8 cellular contexts compared by ENCODE assay signal in genomic region chr9:120877276-120878034, GRCh38. TPM values are rescaled to one million over a fixed set of nuclear protein-coding genes. Genes with fewer than 3 reads are reported as not detected.
A peak's percentile ranks its signal among the peaks of the same experiment; 100 is the strongest.
DNase-seq lines count a peak whose midpoint lies in the region; ATAC-seq, FAIRE-seq and TF ChIP-seq lines count a peak whose summit lies in the region.

No MANE protein-coding gene starts in this region.

- H3K79me2 ChIP-seq in H1 (ENCODE audit: control insufficient read depth in 1 of 2, insufficient read depth in 2 of 2, low read length in 2 of 2) = no peaks in the 10 kb centered on the region

- H3K4me1 ChIP-seq in H1 (replicated peaks in 1 of 4; ENCODE audit: control insufficient read depth in 3 of 4, insufficient read depth in 4 of 4, low read length in 3 of 4) (peaks cover 23 to 44% (median 34%) of the 10 kb centered on the region in 4 experiments), mesenchymal stem cell (ENCODE audit: control insufficient read depth, insufficient read depth, low read depth, low read length) (peaks cover 27% of the 10 kb centered on the region)

- intact Hi-C loops in activated CD4-positive, alpha-beta memory T cell treated with anti-CD3 and anti-CD28 coated beads for 36 hours (cut with micrococcal nuclease) = loop anchor here (1.0 kb wide), 2 partner anchors 14 to 20 kb away; no protein-coding TSS in a partner anchor

- H3K36me3 ChIP-seq in H1 (ENCODE audit: control insufficient read depth in 2 of 4, insufficient read depth in 4 of 4, low read length in 3 of 4) = peaks cover 0 to 3% (median 0%) of the 10 kb centered on the region in 4 experiments; a peak in 1 of 8 replicates
- peaks cover 0 to 16% of the 10 kb centered on the region in 2 experiments for H3K36me3 ChIP-seq in mesenchymal stem cell (ENCODE audit: control insufficient read depth in 1 of 2, insufficient read depth in 2 of 2, low read depth in 1 of 2, low read length in 2 of 2)

- peaks cover 0 to 4% (median 1%) of the 10 kb centered on the region in 4 experiments; a peak in 3 of 7 replicates for H3K27me3 ChIP-seq in H1 (replicated peaks in 1 of 4; ENCODE audit: control insufficient read depth in 3 of 4, extremely low read depth in 1 of 4, insufficient read depth in 3 of 4, low read length in 3 of 4)
- H3K27me3 ChIP-seq in mesenchymal stem cell (ENCODE audit: control insufficient read depth in 1 of 2, insufficient read depth in 1 of 2, low read length in 2 of 2) = peaks cover 5 to 33% of the 10 kb centered on the region in 2 experiments

- peaks cover 80% of the 10 kb centered on the region for H3K4me1 Mint-ChIP-seq in activated CD4-positive, alpha-beta memory T cell treated with anti-CD3 and anti-CD28 coated beads for 36 hours (ENCODE audit: low read depth)
- H3K4me1 Mint-ChIP-seq in stimulated activated memory B cell treated with anti-CD40 and anti-IgM and Interleukin-4, amounts not matched to agents 10 μg/mL and 1 μg/mL and 100 μg/mL, for 72 hours = peaks cover 56% of the 10 kb centered on the region

- no peak for FAIRE-seq in H1 (lab: Jason Lieb, UNC)

- CTCF ChIA-PET in activated CD4-positive, alpha-beta memory T cell treated with anti-CD3 and anti-CD28 coated beads for 36 hours (lab: Charles Lee) = interaction anchor here (0.8 to 3.0 kb wide), 5 partner anchors 8 to 49 kb away, joined by 3 to 12 read pairs (median 3); no protein-coding TSS in a partner anchor
- CTCF ChIA-PET in H1 (lab: Charles Lee; ENCODE audit: partially characterized antibody) = interaction anchor here (0.5 to 2.1 kb wide), 4 partner anchors 9 to 104 kb away, joined by 3 to 8 read pairs (median 4); no protein-coding TSS in a partner anchor

- H3K9ac ChIP-seq in H1 (replicated peaks in 1 of 4; ENCODE audit: extremely low read depth in 1 of 4, low read depth in 3 of 4, low read length in 3 of 4) (peak overlapping the region in 3 of 4 experiments; percentile 21 to 58 (median 38); a peak in 4 of 7 replicates), mesenchymal stem cell (ENCODE audit: low read length) (peak overlapping the region; percentile 74)

- H4K20me1 ChIP-seq in H1 (replicated peaks in 1 of 2; ENCODE audit: control insufficient read depth in 1 of 2, insufficient read depth in 2 of 2, low read length in 2 of 2) = no peaks in the 10 kb centered on the region

- H3K9me3 ChIP-seq in H1 (ENCODE audit: insufficient read depth in 2 of 2, low read depth in 1 of 2, low read length in 1 of 2) = no peaks in the 10 kb centered on the region
- H3K9me3 ChIP-seq in mesenchymal stem cell (ENCODE audit: control insufficient read depth, low read length) = no peaks in the 10 kb centered on the region

- no peaks in the 10 kb centered on the region for H3K27me3 Mint-ChIP-seq in activated CD4-positive, alpha-beta memory T cell treated with anti-CD3 and anti-CD28 coated beads for 36 hours
- peaks cover 27% of the 10 kb centered on the region for H3K27me3 Mint-ChIP-seq in stimulated activated memory B cell treated with anti-CD40 and anti-IgM and Interleukin-4, amounts not matched to agents 10 μg/mL and 1 μg/mL and 100 μg/mL, for 72 hours

- peak overlapping the region; percentile 93 for H3K18ac ChIP-seq in H1 (ENCODE audit: extremely low read depth, low read length)
- peak overlapping the region; percentile 12 to 93 for H3K18ac ChIP-seq in mesenchymal stem cell (ENCODE audit: low read depth in 1 of 2, low read length in 2 of 2)

- peak overlapping the region; percentile 79 to 85 for H3K4me2 ChIP-seq in H1 (ENCODE audit: insufficient read depth in 1 of 2, low read depth in 2 of 2, low read length in 2 of 2)
- H3K4me2 ChIP-seq in mesenchymal stem cell (ENCODE audit: low read length, poor library complexity, severe bottlenecking) = peak overlapping the region; percentile 64

- no peak for TF ChIP-seq CTCF in H1 (IDR thresholded peaks at IDR 0.05; ENCODE audit: control extremely low read depth in 1 of 3, insufficient read depth in 1 of 3, low read depth in 1 of 3, low read length in 3 of 3)

- peak overlapping the region; percentile 98 for H2BK20ac ChIP-seq in H1 (ENCODE audit: low read length)

- peak overlapping the region; percentile 83 for H3K23ac ChIP-seq in H1 (ENCODE audit: insufficient read length)
- peak overlapping the region in 1 of 2 experiments; percentile 54 for H3K23ac ChIP-seq in mesenchymal stem cell (ENCODE audit: low read length in 2 of 2)

- H3K36me3 Mint-ChIP-seq in activated CD4-positive, alpha-beta memory T cell treated with anti-CD3 and anti-CD28 coated beads for 36 hours = peaks cover 44% of the 10 kb centered on the region
- peaks cover 18% of the 10 kb centered on the region for H3K36me3 Mint-ChIP-seq in stimulated activated memory B cell treated with anti-CD40 and anti-IgM and Interleukin-4, amounts not matched to agents 10 μg/mL and 1 μg/mL and 100 μg/mL, for 72 hours

- DNase-seq in Ammon's horn (ENCODE audit: low spot score) (peak; percentile 78), NCI-H526 treated with DMSO at 0.1 percent for 48 hours (lab: John Stamatoyannopoulos, UW) (peak; percentile 60), H1 (ENCODE audit: low read depth in 1 of 2, low spot score in 2 of 2) (peak in 1 of 2 experiments; percentile 69), mesenchymal stem cell (peak; percentile 68)
- DNase-seq in activated CD4-positive, alpha-beta memory T cell treated with anti-CD3 and anti-CD28 coated beads for 36 hours = peak; percentile 85

- H3K23me2 ChIP-seq in H1 (ENCODE audit: low read depth, low read length) = peaks cover 10% of the 10 kb centered on the region

- H4K5ac ChIP-seq in H1 (ENCODE audit: insufficient read length, low read depth, low read length) = peak overlapping the region; percentile 39

- peak; percentile 43 for ATAC-seq in GM19025 (IDR thresholded peaks at IDR 0.05; ENCODE audit: low read depth, unreplicated experiment)
- ATAC-seq in HG03196 (IDR thresholded peaks at IDR 0.05; ENCODE audit: unreplicated experiment) = peak; percentile 36
- ATAC-seq in stimulated activated memory B cell treated with anti-CD40 and anti-IgM and Interleukin-4, amounts not matched to agents 10 μg/mL and 1 μg/mL and 100 μg/mL, for 72 hours = peak; percentile 71

- H4K8ac ChIP-seq in H1 (ENCODE audit: extremely low read depth, insufficient read depth, low read length) = peak overlapping the region; percentile 93
- H4K8ac ChIP-seq in mesenchymal stem cell (ENCODE audit: low read length) = peak overlapping the region; percentile 33

- no peak for TF ChIP-seq EP300 in H1 (IDR thresholded peaks at IDR 0.05; ENCODE audit: borderline replicate concordance in 1 of 2, low read depth in 2 of 2, low read length in 2 of 2)

- TF ChIP-seq RAD21 in H1 (IDR thresholded peaks at IDR 0.05 in 1 of 2, conservative IDR thresholded peaks at IDR 0.05 in 1 of 2; ENCODE audit: low read depth in 2 of 2, low read length in 2 of 2) = no peak

- H2BK12ac ChIP-seq in H1 (ENCODE audit: low read depth, low read length) = peak overlapping the region; percentile 99
- H2BK12ac ChIP-seq in mesenchymal stem cell (ENCODE audit: low read length in 2 of 2) = peak overlapping the region in 1 of 2 experiments; percentile 33

- peak overlapping the region; percentile 97 for H2AK5ac ChIP-seq in H1 (ENCODE audit: low read depth, low read length)
- H2AK5ac ChIP-seq in mesenchymal stem cell (ENCODE audit: low read length, severe bottlenecking) = no peak overlapping the region

- no peaks in the 10 kb centered on the region for H3K79me1 ChIP-seq in H1 (ENCODE audit: low read depth, low read length)
- no peaks in the 10 kb centered on the region for H3K79me1 ChIP-seq in mesenchymal stem cell (replicated peaks; ENCODE audit: low read length, poor library complexity, severe bottlenecking)

- H4K91ac ChIP-seq in H1 (replicated peaks; ENCODE audit: insufficient read length, low read length) (peak overlapping the region; percentile 82), mesenchymal stem cell (ENCODE audit: low read length) (peak overlapping the region; percentile 8)

- H3K9me3 Mint-ChIP-seq in activated CD4-positive, alpha-beta memory T cell treated with anti-CD3 and anti-CD28 coated beads for 36 hours = no peaks in the 10 kb centered on the region
- H3K9me3 Mint-ChIP-seq in stimulated activated memory B cell treated with anti-CD40 and anti-IgM and Interleukin-4, amounts not matched to agents 10 μg/mL and 1 μg/mL and 100 μg/mL, for 72 hours = no peaks in the 10 kb centered on the region

- H2BK120ac ChIP-seq in H1 (replicated peaks; ENCODE audit: low read depth, low read length) (peak overlapping the region; percentile 2), mesenchymal stem cell (ENCODE audit: low read depth, low read length) (peak overlapping the region; percentile 91)

- H3K27ac ChIP-seq in H1 (ENCODE audit: low read depth, low read length) = no peak overlapping the region
- no peak overlapping the region for H3K27ac ChIP-seq in mesenchymal stem cell (ENCODE audit: low read length, poor library complexity, severe bottlenecking)

- POLR2A ChIA-PET in activated CD4-positive, alpha-beta memory T cell treated with anti-CD3 and anti-CD28 coated beads for 36 hours (lab: Charles Lee) = interaction anchor here (0.5 to 5.3 kb wide), 7 partner anchors 13 to 84 kb away, joined by 3 to 48 read pairs (median 8); partner anchors contain the start of genes FBXW2 and TRAF1
- POLR2A ChIA-PET in H1 (lab: Charles Lee; ENCODE audit: partially characterized antibody) = interaction anchor here (0.6 to 1.4 kb wide), 2 partner anchors 16 to 521 kb away, joined by 3 to 4 read pairs; no protein-coding TSS in a partner anchor

- TF ChIP-seq POLR2A in H1 (IDR thresholded peaks at IDR 0.05; ENCODE audit: control extremely low read depth in 1 of 2, low read depth in 2 of 2, low read length in 2 of 2) = no peak

- H3K4me3 ChIP-seq in H1 (ENCODE audit: extremely low read depth in 1 of 4, insufficient read depth in 2 of 4, low read depth in 3 of 4, low read length in 4 of 4) (peak overlapping the region; percentile 34 to 56 (median 39)), mesenchymal stem cell (ENCODE audit: insufficient read depth in 1 of 2, low read depth in 1 of 2, low read length in 2 of 2) (peak overlapping the region; percentile 67 to 80)

- 22% methylated on average over 23 of the region's 63 CpGs; no CpG with 5 or more reads in 1 of the 2 experiments for WGBS in H1 (ENCODE audit: extremely low coverage in 1 of 2, insufficient coverage in 1 of 2, insufficient read length in 1 of 2, insufficient replicate concordance in 2 of 2, low coverage in 1 of 2, low lambda C conversion rate in 2 of 2, missing lambda C conversion rate in 1 of 2), 2 experiments
- WGBS in mesenchymal stem cell = 5% methylated on average over 48 of the region's 63 CpGs

- H2BK5ac ChIP-seq in H1 (ENCODE audit: low read depth, low read length) (peak overlapping the region; percentile 93; the same call in 1 of the 2 replicates), mesenchymal stem cell (ENCODE audit: low read depth, low read length, poor library complexity, severe bottlenecking) (no peak overlapping the region)

- peak overlapping the region; percentile 88 for H3K4me3 Mint-ChIP-seq in activated CD4-positive, alpha-beta memory T cell treated with anti-CD3 and anti-CD28 coated beads for 36 hours
- peak overlapping the region; percentile 86 for H3K4me3 Mint-ChIP-seq in stimulated activated memory B cell treated with anti-CD40 and anti-IgM and Interleukin-4, amounts not matched to agents 10 μg/mL and 1 μg/mL and 100 μg/mL, for 72 hours

- H2BK15ac ChIP-seq in H1 (ENCODE audit: low read length) (peak overlapping the region; percentile 100), mesenchymal stem cell (ENCODE audit: low read depth, poor library complexity, severe bottlenecking) (no peak overlapping the region)

- peak overlapping the region; percentile 62 for H3K56ac ChIP-seq in H1 (replicated peaks; ENCODE audit: insufficient read length, low read depth, low read length)

- H3K4ac ChIP-seq in H1 (replicated peaks; ENCODE audit: insufficient read length, low read depth, low read length) (peak overlapping the region; percentile 4), mesenchymal stem cell (ENCODE audit: low read depth in 1 of 2, low read length in 2 of 2) (peak overlapping the region in 1 of 2 experiments; percentile 77)

- H3K14ac ChIP-seq in H1 (ENCODE audit: insufficient read length) (peak overlapping the region; percentile 20), mesenchymal stem cell (ENCODE audit: low read length in 2 of 2) (peak overlapping the region in 1 of 2 experiments; percentile 98)

- peak overlapping the region; percentile 93 for H3K27ac Mint-ChIP-seq in activated CD4-positive, alpha-beta memory T cell treated with anti-CD3 and anti-CD28 coated beads for 36 hours
- H3K27ac Mint-ChIP-seq in stimulated activated memory B cell treated with anti-CD40 and anti-IgM and Interleukin-4, amounts not matched to agents 10 μg/mL and 1 μg/mL and 100 μg/mL, for 72 hours = peak overlapping the region; percentile 82

- H2AFZ ChIP-seq in H1 (ENCODE audit: low read length) = peak overlapping the region; percentile 12
- peak overlapping the region; percentile 72 for H2AFZ ChIP-seq in mesenchymal stem cell (ENCODE audit: low read depth, low read length)

RNA-seq across cellular contexts. Expression of gene PHF19, which starts 0.5 kb away (rescaled TPM):
- 100 to 1,000 TPM; 183 to 189 TPM for total RNA-seq in activated CD4-positive, alpha-beta memory T cell treated with anti-CD3 and anti-CD28 coated beads for 36 hours
- 30.2 and 31.8 TPM in 2 replicates for total RNA-seq in H1 (2021; fragmentation: NEBNext Ultra II Directional; extraction: Animal tissue kit (Norgen Biotek cat#: 25700))
- 28.2 and 31.0 TPM in 2 replicates for polyA plus RNA-seq in H1 (2011; rRNA removed)
- 25.8 TPM for polyA plus RNA-seq in H1 (2011; cell fraction: cytosol; rRNA removed)
- 48.1 TPM for polyA plus RNA-seq in H1 (2011; cell fraction: nucleus; rRNA removed)
- 26.2 to 35.4 TPM (median 31.5 TPM) in 4 replicates for polyA plus RNA-seq in H1 (2012, experiment 1 of 2)
- polyA plus RNA-seq in H1 (2012, experiment 2 of 2) = 29.9 TPM
- polyA plus RNA-seq in H1 (2013, experiment 1 of 2) = 24.5 TPM
- polyA plus RNA-seq in H1 (2013, experiment 2 of 2) = 23.1 TPM
- 26.6 and 43.7 TPM in 2 replicates for polyA minus RNA-seq in H1 (2011; rRNA and poly(A)+ RNA removed)
- 16.2 TPM for polyA minus RNA-seq in H1 (2011; cell fraction: cytosol; rRNA and poly(A)+ RNA removed)
- 28.2 TPM for polyA minus RNA-seq in H1 (2011; cell fraction: nucleus; rRNA and poly(A)+ RNA removed)
- polyA plus RNA-seq in mesenchymal stem cell (2013, experiment 1 of 2) = 16.7 TPM
- 15.1 TPM for polyA plus RNA-seq in mesenchymal stem cell (2013, experiment 2 of 2)

RNA-seq across cellular contexts. Expression of gene PSMD5, which starts 34.7 kb away (rescaled TPM):
- 10 to 100 TPM; 69.7 to 71.0 TPM for total RNA-seq in activated CD4-positive, alpha-beta memory T cell treated with anti-CD3 and anti-CD28 coated beads for 36 hours
- total RNA-seq in H1 (2021; fragmentation: NEBNext Ultra II Directional; extraction: Animal tissue kit (Norgen Biotek cat#: 25700)) = 30.0 and 30.5 TPM in 2 replicates
- 12.9 and 19.2 TPM in 2 replicates for polyA plus RNA-seq in H1 (2011; rRNA removed)
- polyA plus RNA-seq in H1 (2011; cell fraction: cytosol; rRNA removed) = 26.0 TPM
- polyA plus RNA-seq in H1 (2011; cell fraction: nucleus; rRNA removed) = 15.8 TPM
- polyA plus RNA-seq in H1 (2012, experiment 1 of 2) = 18.2 to 51.8 TPM (median 31.4 TPM) in 4 replicates
- 9.8 TPM for polyA plus RNA-seq in H1 (2012, experiment 2 of 2)
- polyA plus RNA-seq in H1 (2013, experiment 1 of 2) = 27.6 TPM
- polyA plus RNA-seq in H1 (2013, experiment 2 of 2) = 28.0 TPM
- 18.9 and 30.8 TPM in 2 replicates for polyA minus RNA-seq in H1 (2011; rRNA and poly(A)+ RNA removed)
- 33.9 TPM for polyA minus RNA-seq in H1 (2011; cell fraction: cytosol; rRNA and poly(A)+ RNA removed)
- polyA minus RNA-seq in H1 (2011; cell fraction: nucleus; rRNA and poly(A)+ RNA removed) = 15.0 TPM
- polyA plus RNA-seq in mesenchymal stem cell (2013, experiment 1 of 2) = 28.5 TPM
- polyA plus RNA-seq in mesenchymal stem cell (2013, experiment 2 of 2) = 28.7 TPM

RNA-seq across cellular contexts. Expression of gene TRAF1, which starts 49.1 kb away (rescaled TPM):
- 100 to 1,000 TPM; 124 TPM for total RNA-seq in activated CD4-positive, alpha-beta memory T cell treated with anti-CD3 and anti-CD28 coated beads for 36 hours
- 1.5 and 1.6 TPM in 2 replicates for total RNA-seq in H1 (2021; fragmentation: NEBNext Ultra II Directional; extraction: Animal tissue kit (Norgen Biotek cat#: 25700))
- polyA plus RNA-seq in H1 (2011; rRNA removed) = 3.1 and 3.2 TPM in 2 replicates
- polyA plus RNA-seq in H1 (2011; cell fraction: cytosol; rRNA removed) = 4.9 TPM
- polyA plus RNA-seq in H1 (2011; cell fraction: nucleus; rRNA removed) = 7.4 TPM
- polyA plus RNA-seq in H1 (2012, experiment 1 of 2) = 1.8 to 3.0 TPM (median 2.2 TPM) in 4 replicates
- polyA plus RNA-seq in H1 (2012, experiment 2 of 2) = 0.80 TPM
- 1.2 TPM for polyA plus RNA-seq in H1 (2013, experiment 1 of 2)
- polyA plus RNA-seq in H1 (2013, experiment 2 of 2) = 1.1 TPM
- 4.5 and 4.6 TPM in 2 replicates for polyA minus RNA-seq in H1 (2011; rRNA and poly(A)+ RNA removed)
- polyA minus RNA-seq in H1 (2011; cell fraction: cytosol; rRNA and poly(A)+ RNA removed) = 1.6 TPM
- 6.9 TPM for polyA minus RNA-seq in H1 (2011; cell fraction: nucleus; rRNA and poly(A)+ RNA removed)
- 0.65 TPM for polyA plus RNA-seq in mesenchymal stem cell (2013, experiment 1 of 2)
- 0.68 TPM for polyA plus RNA-seq in mesenchymal stem cell (2013, experiment 2 of 2)

Comparison
In these comparisons a context has a peak if more than half of its experiments do, and no peak if none do; other contexts are left out.
1. RNA of gene TRAF1, which starts 49.1 kb away (total RNA-seq): 124 TPM in activated CD4-positive, alpha-beta memory T cell treated with anti-CD3 and anti-CD28 coated beads for 36 hours; 1.5 to 1.6 TPM in H1; every median in the first group is over 10 times any median in the second.
2. Peak in every context shown above with its lines, with median percentiles within 50 percentile points of each other: ATAC-seq.